13 cellular contexts compared by ENCODE assay signal in the genomic region with DNA sequence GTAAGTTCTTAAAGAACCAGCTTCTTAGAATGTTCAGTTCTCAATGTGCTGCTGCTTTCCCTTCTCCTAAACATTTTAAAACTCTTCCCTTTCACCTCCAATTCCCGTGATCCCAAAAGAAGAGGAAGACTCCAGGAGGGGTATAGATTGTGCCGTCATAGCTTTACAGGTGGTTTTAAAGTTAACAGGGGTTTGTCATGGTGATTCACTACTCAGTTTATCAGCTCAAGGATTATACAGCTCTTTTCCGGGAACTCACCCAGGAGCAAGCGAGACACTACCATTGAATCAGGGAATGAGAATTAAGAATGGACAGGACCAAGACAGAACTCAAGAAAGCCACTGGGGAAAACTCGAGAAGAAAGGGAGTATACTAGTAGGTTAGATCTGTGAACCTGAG.
"Had no signal": no experiment of that assay in that cellular context is flagged by ENCODE, and none has a peak within 500 bp of the region (broad histone marks: within the 10 kb centered on the region; RNA-seq: fewer than 3 reads in every experiment).

No MANE protein-coding gene starts in this region.

- H3K36me3 Mint-ChIP-seq: brain had no signal

- H3K4me1 ChIP-seq: foreskin keratinocyte had no signal

- H3K4me3 ChIP-seq: coronary artery, ovary, spleen had no signal

- H3K36me3 ChIP-seq: ovary had no signal

- ATAC-seq: activated CD4-positive, CD25-positive, alpha-beta regulatory T cell treated with anti-CD3 and anti-CD28 coated beads, Interleukin-2, amount 50 U/mL, for 24 hours; foreskin keratinocyte; sciatic nerve had no signal

- H3K27me3 Mint-ChIP-seq: activated naive CD8-positive, alpha-beta T cell; brain had no signal

- H3K9me3 ChIP-seq: ovary, spleen had no signal

- H3K27me3 ChIP-seq: foreskin keratinocyte, ovary, spleen had no signal

- H3K27ac Mint-ChIP-seq: activated naive CD8-positive, alpha-beta T cell had no signal

- H3K9me3 Mint-ChIP-seq: brain; T-helper 1 cell treated with Interleukin-12 subunit alpha and Interleukin-12 subunit beta and Interleukin-4 antibody, amounts not matched to agents 30 μg/mL and 1 μg/mL, for 36 hours had no signal

- DNase-seq: activated effector memory CD4-positive, alpha-beta T cell treated with Interleukin-2 at 50 U/mL for 16 hours; amygdala; central memory CD4-positive, alpha-beta T cell; foreskin keratinocyte; mesendoderm; ovary; spleen had no signal

- H3K27ac ChIP-seq: coronary artery, foreskin keratinocyte, ovary, spleen had no signal

- H3K4me3 Mint-ChIP-seq: activated naive CD8-positive, alpha-beta T cell; brain; T-helper 1 cell treated with Interleukin-12 subunit alpha and Interleukin-12 subunit beta and Interleukin-4 antibody, amounts not matched to agents 30 μg/mL and 1 μg/mL, for 36 hours had no signal
